In genomic region chr5:38468978-38469706, GRCh38 we compare ENCODE assay signal across 1 cellular context.
TF ChIP-seq lines count a peak whose summit lies in the region.

No MANE protein-coding gene starts in this region.

TF ChIP-seq in liver, 16 proteins besides CTCF, POLR2A, EP300 and RAD21 (continued from another document):
- TF ChIP-seq YY1 (IDR thresholded peaks at IDR 0.05) (no peak), JUND (IDR thresholded peaks at IDR 0.05) (no peak), HNF4A (conservative IDR thresholded peaks at IDR 0.05) (no peak)
